ENCODE assay signal across 12 cellular contexts in the genomic region with DNA sequence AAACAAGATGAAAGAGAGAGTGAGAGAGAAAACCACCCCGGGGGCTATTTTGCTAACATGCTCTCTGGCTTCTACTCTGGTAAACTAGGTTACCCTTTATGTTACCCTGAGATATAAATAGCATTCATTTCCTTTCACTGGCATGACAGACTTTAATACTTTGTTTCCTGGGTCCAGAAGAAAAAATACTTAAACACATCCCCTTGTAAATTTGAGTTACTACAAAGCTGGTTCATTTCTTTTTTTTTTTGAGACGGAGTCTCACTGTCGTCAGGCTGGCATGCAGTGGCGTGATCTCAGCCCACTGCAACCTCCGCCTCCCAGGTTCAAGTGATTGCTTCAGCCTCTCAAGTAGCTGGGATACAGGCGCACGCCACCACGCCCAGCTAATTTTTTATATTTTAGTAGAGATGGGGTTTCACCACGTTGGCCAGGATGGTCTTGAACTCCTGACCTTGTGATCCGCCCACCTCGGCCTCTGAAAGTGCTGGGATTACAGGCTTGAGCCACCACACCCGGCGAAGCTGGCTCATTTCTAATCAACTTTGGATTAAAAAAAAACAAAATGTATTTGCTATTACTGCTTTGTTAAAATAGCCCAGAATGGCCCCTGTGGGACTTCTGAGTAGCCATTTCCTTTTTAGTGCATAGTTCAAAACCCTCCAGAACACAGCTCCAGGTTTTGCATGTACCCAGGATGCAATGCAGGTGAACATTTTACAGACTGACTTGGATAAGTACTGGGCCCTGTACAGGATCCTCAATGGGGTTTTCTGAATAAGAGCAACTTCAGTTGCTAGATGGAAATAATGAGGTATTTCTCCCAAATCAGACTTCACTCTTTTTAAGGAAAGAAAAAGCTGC. TPM values are rescaled to one million over a fixed set of nuclear protein-coding genes. Genes with fewer than 3 reads are reported as not detected.
DNase-seq lines count a peak whose midpoint lies in the region; ATAC-seq lines count a peak whose summit lies in the region.
"Had no signal": no experiment of that assay in that cellular context is flagged by ENCODE, and none has a peak within 500 bp of the region (broad histone marks: within the 10 kb centered on the region; RNA-seq: fewer than 3 reads in every experiment).

No MANE protein-coding gene starts in this region.

- H3K9me3 Mint-ChIP-seq in T-helper 1 cell treated with Interleukin-12 subunit alpha and Interleukin-12 subunit beta and Interleukin-4 antibody, amounts not matched to agents 30 μg/mL and 1 μg/mL, for 36 hours = no peaks in the 10 kb centered on the region
- H3K9me3 Mint-ChIP-seq in activated CD8-positive, alpha-beta T cell treated with anti-CD3 and anti-CD28 coated beads, Interleukin-2, amount 10 ng/mL, durations not matched to agents 7 days and 5 days (ENCODE audit: insufficient read depth) = no peaks in the 10 kb centered on the region

- CTCF ChIA-PET in activated CD8-positive, alpha-beta T cell treated with anti-CD3 and anti-CD28 coated beads, Interleukin-2, amount 10 ng/mL, durations not matched to agents 7 days and 5 days (lab: Charles Lee) = interaction anchor here (1.1 to 2.0 kb wide), 7 partner anchors 9 to 92 kb away, joined by 3 to 6 read pairs (median 4); partner anchors contain the start of gene MTF1

- peak; percentile 41 for ATAC-seq in HG02623 (IDR thresholded peaks at IDR 0.05; ENCODE audit: unreplicated experiment)
- ATAC-seq in activated CD8-positive, alpha-beta T cell treated with anti-CD3 and anti-CD28 coated beads, Interleukin-2, amount 10 ng/mL, durations not matched to agents 7 days and 5 days = peak; percentile 49
- ATAC-seq in activated CD4-positive, CD25-positive, alpha-beta regulatory T cell treated with anti-CD3 and anti-CD28 coated beads, Interleukin-2, amount 50 U/mL, for 24 hours = no peak
- ATAC-seq: A549 had no signal

- no peak overlapping the region for H3K4me3 Mint-ChIP-seq in T-helper 1 cell treated with Interleukin-12 subunit alpha and Interleukin-12 subunit beta and Interleukin-4 antibody, amounts not matched to agents 30 μg/mL and 1 μg/mL, for 36 hours
- peak overlapping the region; percentile 66 for H3K4me3 Mint-ChIP-seq in activated CD8-positive, alpha-beta T cell treated with anti-CD3 and anti-CD28 coated beads, Interleukin-2, amount 10 ng/mL, durations not matched to agents 7 days and 5 days

- POLR2A ChIA-PET in activated CD8-positive, alpha-beta T cell treated with anti-CD3 and anti-CD28 coated beads, Interleukin-2, amount 10 ng/mL, durations not matched to agents 7 days and 5 days (lab: Charles Lee) = interaction anchor here (0.7 to 1.5 kb wide), 3 partner anchors 11 to 119 kb away, joined by 3 read pairs; partner anchors contain the start of genes C1orf122 and MTF1

- peak overlapping the region; percentile 39 for H3K27ac Mint-ChIP-seq in T-helper 1 cell treated with Interleukin-12 subunit alpha and Interleukin-12 subunit beta and Interleukin-4 antibody, amounts not matched to agents 30 μg/mL and 1 μg/mL, for 36 hours
- peak overlapping the region; percentile 90 for H3K27ac Mint-ChIP-seq in activated CD8-positive, alpha-beta T cell treated with anti-CD3 and anti-CD28 coated beads, Interleukin-2, amount 10 ng/mL, durations not matched to agents 7 days and 5 days

- DNase-seq in T-helper 1 cell (no peak), renal cortical epithelial cell (ENCODE audit: low read depth) (peak; percentile 81), Kasumi-1 (lab: John Stamatoyannopoulos, UW) (no peak), UCSD-AML1 (lab: John Stamatoyannopoulos, UW; ENCODE audit: unreplicated experiment) (no peak)
- DNase-seq in activated CD8-positive, alpha-beta T cell treated with anti-CD3 and anti-CD28 coated beads, Interleukin-2, amount 10 ng/mL, durations not matched to agents 7 days and 5 days = peak; percentile 49
- DNase-seq: anterior cingulate cortex, hypothalamus, SIG-M5 had no signal

- peaks cover 34% of the 10 kb centered on the region for H3K4me1 Mint-ChIP-seq in T-helper 1 cell treated with Interleukin-12 subunit alpha and Interleukin-12 subunit beta and Interleukin-4 antibody, amounts not matched to agents 30 μg/mL and 1 μg/mL, for 36 hours (ENCODE audit: low read depth)
- peaks cover 66% of the 10 kb centered on the region for H3K4me1 Mint-ChIP-seq in activated CD8-positive, alpha-beta T cell treated with anti-CD3 and anti-CD28 coated beads, Interleukin-2, amount 10 ng/mL, durations not matched to agents 7 days and 5 days (ENCODE audit: low read depth)

- H3K36me3 Mint-ChIP-seq in T-helper 1 cell treated with Interleukin-12 subunit alpha and Interleukin-12 subunit beta and Interleukin-4 antibody, amounts not matched to agents 30 μg/mL and 1 μg/mL, for 36 hours (ENCODE audit: low read depth) = peaks cover 6% of the 10 kb centered on the region
- peaks cover 35% of the 10 kb centered on the region for H3K36me3 Mint-ChIP-seq in activated CD8-positive, alpha-beta T cell treated with anti-CD3 and anti-CD28 coated beads, Interleukin-2, amount 10 ng/mL, durations not matched to agents 7 days and 5 days (ENCODE audit: low read depth)

- no peaks in the 10 kb centered on the region for H3K27me3 Mint-ChIP-seq in T-helper 1 cell treated with Interleukin-12 subunit alpha and Interleukin-12 subunit beta and Interleukin-4 antibody, amounts not matched to agents 30 μg/mL and 1 μg/mL, for 36 hours (ENCODE audit: low read depth)
- H3K27me3 Mint-ChIP-seq in activated CD8-positive, alpha-beta T cell treated with anti-CD3 and anti-CD28 coated beads, Interleukin-2, amount 10 ng/mL, durations not matched to agents 7 days and 5 days (ENCODE audit: low read depth) = no peaks in the 10 kb centered on the region

RNA-seq across cellular contexts. Expression of gene INPP5B, which starts 20.6 kb away (rescaled TPM):
- total RNA-seq in activated CD8-positive, alpha-beta T cell treated with anti-CD3 and anti-CD28 coated beads, Interleukin-2, amount 10 ng/mL, durations not matched to agents 7 days and 5 days = 10 to 100 TPM; 40.2 to 41.1 TPM
- 20.0 and 28.9 TPM in 2 replicates for total RNA-seq in renal cortical epithelial cell

Comparison
In these comparisons a context has a peak if more than half of its experiments do, and no peak if none do; other contexts are left out.
1. DNase-seq: peak in activated CD8-positive, alpha-beta T cell treated with anti-CD3 and anti-CD28 coated beads, Interleukin-2, amount 10 ng/mL, durations not matched to agents 7 days and 5 days (single experiment) and renal cortical epithelial cell (single experiment); none in T-helper 1 cell (0 of 5), Kasumi-1 (0 of 2) and UCSD-AML1 (single experiment).
2. ATAC-seq: peak in HG02623 (single experiment) and activated CD8-positive, alpha-beta T cell treated with anti-CD3 and anti-CD28 coated beads, Interleukin-2, amount 10 ng/mL, durations not matched to agents 7 days and 5 days (single experiment); none in activated CD4-positive, CD25-positive, alpha-beta regulatory T cell treated with anti-CD3 and anti-CD28 coated beads, Interleukin-2, amount 50 U/mL, for 24 hours (0 of 2).